In genomic region chrX:104428231-104428630, GRCh38 we compare ENCODE assay signal across 21 cellular contexts.
"Had no signal": no experiment of that assay in that cellular context is flagged by ENCODE, and none has a peak within 500 bp of the region (broad histone marks: within the 10 kb centered on the region; RNA-seq: fewer than 3 reads in every experiment).

No MANE protein-coding gene starts in this region.

- H3K27ac Mint-ChIP-seq: activated CD8-positive, alpha-beta T cell treated with anti-CD3 and anti-CD28 coated beads, Interleukin-2, amount 10 ng/mL, durations not matched to agents 7 days and 5 days; activated naive CD8-positive, alpha-beta T cell; activated T-cell treated with anti-CD3 and anti-CD28 coated beads, Interleukin-2, amount 50 U/mL, for 24 hours; activated T-helper 17 cell treated with anti-CD3 and anti-CD28 coated beads, Interleukin-2, amount 50 U/mL, for 72 hours; endodermal cell; nephron progenitor cell had no signal

- H3K4me1 ChIP-seq: adrenal gland, colonic mucosa, pancreas, psoas muscle, right atrium auricular region had no signal

- H3K4me1 Mint-ChIP-seq: activated T-helper 17 cell treated with anti-CD3 and anti-CD28 coated beads, Interleukin-2, amount 50 U/mL, for 72 hours had no signal

- H3K36me3 ChIP-seq: adrenal gland, colonic mucosa, pancreas, right atrium auricular region, thoracic aorta had no signal

- H3K27me3 Mint-ChIP-seq: activated T-helper 17 cell treated with anti-CD3 and anti-CD28 coated beads, Interleukin-2, amount 50 U/mL, for 72 hours had no signal

- DNase-seq: activated CD4-positive, alpha-beta T cell treated with anti-CD3 and anti-CD28 coated beads for 1 hour; activated CD4-positive, alpha-beta T cell treated with anti-CD3 and anti-CD28 coated beads, Interleukin-2, amount 50 U/mL, for 1 hour; activated CD8-positive, alpha-beta T cell treated with anti-CD3 and anti-CD28 coated beads, Interleukin-2, amount 10 ng/mL, durations not matched to agents 7 days and 5 days; activated T-cell treated with anti-CD3 and anti-CD28 coated beads, Interleukin-2, amount 50 U/mL, for 24 hours; adrenal gland; colonic mucosa; endodermal cell; hypothalamus; left colon; mesenchymal stem cell; mucosa of descending colon; nephron progenitor cell; pancreas; psoas muscle; stimulated activated CD4-positive, alpha-beta T cell treated with anti-CD3 and anti-CD28 coated beads, Interleukin-4, amount 100 ng/mL, for 24 hours; stimulated activated naive CD4-positive, alpha-beta T cell treated with Interleukin-2 at 50 U/mL for 16 hours; T-helper 1 cell had no signal

- H3K4me3 ChIP-seq: adrenal gland, colonic mucosa, mucosa of descending colon, pancreas, psoas muscle, right atrium auricular region, thoracic aorta had no signal

- H3K36me3 Mint-ChIP-seq: activated naive CD8-positive, alpha-beta T cell had no signal

- H3K27ac ChIP-seq: adrenal gland, colonic mucosa, pancreas, psoas muscle, right atrium auricular region, thoracic aorta had no signal

- H3K4me3 Mint-ChIP-seq: activated CD8-positive, alpha-beta T cell treated with anti-CD3 and anti-CD28 coated beads, Interleukin-2, amount 10 ng/mL, durations not matched to agents 7 days and 5 days; activated naive CD8-positive, alpha-beta T cell; activated T-cell treated with anti-CD3 and anti-CD28 coated beads, Interleukin-2, amount 50 U/mL, for 24 hours; activated T-helper 17 cell treated with anti-CD3 and anti-CD28 coated beads, Interleukin-2, amount 50 U/mL, for 72 hours; endodermal cell; nephron progenitor cell had no signal

- ATAC-seq: activated CD8-positive, alpha-beta T cell treated with anti-CD3 and anti-CD28 coated beads, Interleukin-2, amount 10 ng/mL, durations not matched to agents 7 days and 5 days; activated T-helper 17 cell treated with anti-CD3 and anti-CD28 coated beads, Interleukin-2, amount 50 U/mL, for 72 hours; left colon; mucosa of descending colon; pancreas; psoas muscle had no signal

- H3K9me3 ChIP-seq: adrenal gland, colonic mucosa, mucosa of descending colon, pancreas, psoas muscle, right atrium auricular region, thoracic aorta had no signal

- H3K9me3 Mint-ChIP-seq: activated T-cell treated with anti-CD3 and anti-CD28 coated beads, Interleukin-2, amount 50 U/mL, for 24 hours; activated T-helper 17 cell treated with anti-CD3 and anti-CD28 coated beads, Interleukin-2, amount 50 U/mL, for 72 hours had no signal

- H3K27me3 ChIP-seq: adrenal gland, colonic mucosa, right atrium auricular region had no signal
